Comparison of ENCODE assay signal across 5 cellular contexts in the genomic region with DNA sequence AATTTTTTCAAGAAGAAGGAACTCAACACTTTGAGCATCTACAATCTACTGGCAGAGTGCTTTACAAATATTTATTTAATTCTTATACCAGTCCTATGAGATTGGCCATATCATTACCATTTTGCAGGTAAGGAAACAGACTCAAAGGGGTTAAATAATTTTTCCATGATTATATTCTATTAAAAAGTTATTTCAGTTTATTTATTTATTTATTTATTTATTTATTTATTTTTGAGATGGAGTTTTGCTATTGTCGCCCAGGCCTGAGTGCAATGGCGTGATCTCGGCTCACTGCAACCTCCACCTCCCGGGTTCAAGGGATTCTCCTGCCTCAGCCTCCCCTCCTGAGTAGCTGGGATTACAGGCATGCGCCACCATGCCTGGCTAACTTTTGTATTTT. TPM values are rescaled to one million over a fixed set of nuclear protein-coding genes. Genes with fewer than 3 reads are reported as not detected.
"Had no signal": no experiment of that assay in that cellular context is flagged by ENCODE, and none has a peak within 500 bp of the region (broad histone marks: within the 10 kb centered on the region; RNA-seq: fewer than 3 reads in every experiment).

No MANE protein-coding gene starts in this region.

RNA-seq across cellular contexts. Expression of gene SOX2, which starts 52.3 kb away (rescaled TPM):
- total RNA-seq: activated naive CD4-positive, alpha-beta T cell treated with anti-CD3 and anti-CD28 coated beads for 36 hours; activated naive CD8-positive, alpha-beta T cell treated with anti-CD3 and anti-CD28 coated beads for 36 hours; activated naive CD8-positive, alpha-beta T cell treated with anti-CD3 and anti-CD28 coated beads, Interleukin-2, amount 10 ng/mL, durations not matched to agents 7 days and 5 days; activated T-helper 2 cell treated with anti-CD3 and anti-CD28 coated beads, Interferon-gamma antibody, Interleukin-2, Interleukin-4, amounts not matched to agents 10 μg/mL and 5 μg/mL and 100 μg/mL, durations not matched to agents 14 hours and 24 hours and 36 hours; cardiac septum had no signal
